In genomic region chr1:57210881-57211280, GRCh38 we compare ENCODE assay signal across 21 cellular contexts.
DNase-seq lines count a peak whose midpoint lies in the region; ATAC-seq, FAIRE-seq and TF ChIP-seq lines count a peak whose summit lies in the region.
"Had no signal": no experiment of that assay in that cellular context is flagged by ENCODE, and none has a peak within 500 bp of the region (broad histone marks: within the 10 kb centered on the region; RNA-seq: fewer than 3 reads in every experiment).

No MANE protein-coding gene starts in this region.

- H3K79me2 ChIP-seq in neural cell (replicated peaks; ENCODE audit: insufficient read depth, low read length), result no peaks in the 10 kb centered on the region

- no peak overlapping the region for H2AFZ ChIP-seq in neural cell (ENCODE audit: low read depth, low read length)

- TF ChIP-seq RAD21 in neural cell (conservative IDR thresholded peaks at IDR 0.05), result no peak

- H3K9me3 ChIP-seq in BLaER1 (no peaks in the 10 kb centered on the region), neural cell (ENCODE audit: low read length) (no peaks in the 10 kb centered on the region)
- H3K9me3 ChIP-seq: BE2C; BLaER1 treated with 17β-estradiol and CSF1 and Interleukin-3, amounts not matched to agents 10 nM and 100 nM; Caco-2 had no signal

- H3K4me1 ChIP-seq in BLaER1, result peaks cover 13% of the 10 kb centered on the region
- H3K4me1 ChIP-seq: BE2C had no signal

- peak overlapping the region; percentile 45 for H3K4me2 ChIP-seq in BLaER1
- H3K4me2 ChIP-seq in neural cell (ENCODE audit: low read length), result no peak overlapping the region

- H4K20me1 ChIP-seq in BLaER1, result no peaks in the 10 kb centered on the region
- H4K20me1 ChIP-seq in neural cell (ENCODE audit: insufficient read depth), result no peaks in the 10 kb centered on the region
- H4K20me1 ChIP-seq: BLaER1 treated with 17β-estradiol and CSF1 and Interleukin-3, amounts not matched to agents 10 nM and 100 nM had no signal

- H3K9ac ChIP-seq in BLaER1 (no peak overlapping the region), neural cell (ENCODE audit: low read length) (no peak overlapping the region)
- H3K9ac ChIP-seq: BLaER1 treated with 17β-estradiol and CSF1 and Interleukin-3, amounts not matched to agents 10 nM and 100 nM had no signal

- H3K4me3 ChIP-seq in BLaER1 (no peak overlapping the region), bronchial epithelial cell (ENCODE audit: low read depth, low read length) (no peak overlapping the region), neural cell (ENCODE audit: low read length) (no peak overlapping the region)
- H3K4me3 ChIP-seq: BLaER1 treated with 17β-estradiol and CSF1 and Interleukin-3, amounts not matched to agents 10 nM and 100 nM had no signal

- no peaks in the 10 kb centered on the region for H3K9me2 ChIP-seq in neural cell (ENCODE audit: insufficient read depth, low read length)

- H3K27me3 ChIP-seq in BLaER1 (no peaks in the 10 kb centered on the region), bronchial epithelial cell (ENCODE audit: control insufficient read depth, insufficient read depth, low read length) (no peaks in the 10 kb centered on the region), neural cell (ENCODE audit: insufficient read depth, low read depth, low read length) (no peaks in the 10 kb centered on the region)
- H3K27me3 ChIP-seq: BE2C; BLaER1 treated with 17β-estradiol and CSF1 and Interleukin-3, amounts not matched to agents 10 nM and 100 nM had no signal

- no peaks in the 10 kb centered on the region for H3K36me3 Mint-ChIP-seq in stimulated activated memory B cell treated with anti-CD40 and anti-IgM and Interleukin-4, amounts not matched to agents 10 μg/mL and 1 μg/mL and 100 μg/mL, for 72 hours
- H3K36me3 Mint-ChIP-seq: CD8-positive, alpha-beta T cell had no signal

- ATAC-seq in GM21717 (IDR thresholded peaks at IDR 0.05; ENCODE audit: unreplicated experiment), result no peak
- ATAC-seq in stimulated activated memory B cell treated with anti-CD40 and anti-IgM and Interleukin-4, amounts not matched to agents 10 μg/mL and 1 μg/mL and 100 μg/mL, for 72 hours, result no peak
- ATAC-seq: CD8-positive, alpha-beta T cell had no signal

- H3K4me3 Mint-ChIP-seq in stimulated activated memory B cell treated with anti-CD40 and anti-IgM and Interleukin-4, amounts not matched to agents 10 μg/mL and 1 μg/mL and 100 μg/mL, for 72 hours, result no peak overlapping the region
- H3K4me3 Mint-ChIP-seq: CD4-positive, alpha-beta T cell; CD8-positive, alpha-beta T cell had no signal

- DNase-seq in bronchial epithelial cell (ENCODE audit: low read depth), result no peak
- DNase-seq: 8988T; ACHN; BE2C; Caco-2; Calu3; CD4-positive, alpha-beta T cell; CD8-positive, alpha-beta T cell; DMS79 treated with DMSO at 0.1 percent for 48 hours; GF-D8 had no signal

- H3K27ac Mint-ChIP-seq in stimulated activated memory B cell treated with anti-CD40 and anti-IgM and Interleukin-4, amounts not matched to agents 10 μg/mL and 1 μg/mL and 100 μg/mL, for 72 hours, result no peak overlapping the region
- H3K27ac Mint-ChIP-seq: CD4-positive, alpha-beta T cell; CD8-positive, alpha-beta T cell had no signal

- H3K27ac ChIP-seq in BLaER1 (no peak overlapping the region), neural cell (ENCODE audit: low read length) (no peak overlapping the region)
- H3K27ac ChIP-seq: BLaER1 treated with 17β-estradiol and CSF1 and Interleukin-3, amounts not matched to agents 10 nM and 100 nM; C4-2B had no signal

- TF ChIP-seq EP300 in neural cell (conservative IDR thresholded peaks at IDR 0.05; ENCODE audit: poor library complexity, severe bottlenecking), result peak; percentile 93

- no peak for TF ChIP-seq CTCF in bronchial epithelial cell (IDR thresholded peaks at IDR 0.05; ENCODE audit: insufficient read depth, low read length, severe bottlenecking)
- TF ChIP-seq CTCF in neural cell (IDR thresholded peaks at IDR 0.05; ENCODE audit: poor library complexity, severe bottlenecking), result no peak

- H3K36me3 ChIP-seq in BLaER1 (no peaks in the 10 kb centered on the region), bronchial epithelial cell (ENCODE audit: control insufficient read depth, insufficient read depth, low read length) (no peaks in the 10 kb centered on the region), neural cell (ENCODE audit: insufficient read depth, low read length) (no peaks in the 10 kb centered on the region)
- H3K36me3 ChIP-seq: BE2C; BLaER1 treated with 17β-estradiol and CSF1 and Interleukin-3, amounts not matched to agents 10 nM and 100 nM had no signal

- no peaks in the 10 kb centered on the region for H3F3A ChIP-seq in neural cell (ENCODE audit: insufficient read depth, low read length, poor library complexity, severe bottlenecking)

- no peaks in the 10 kb centered on the region for H3K4me1 Mint-ChIP-seq in stimulated activated memory B cell treated with anti-CD40 and anti-IgM and Interleukin-4, amounts not matched to agents 10 μg/mL and 1 μg/mL and 100 μg/mL, for 72 hours

- no peaks in the 10 kb centered on the region for H3K9me3 Mint-ChIP-seq in stimulated activated memory B cell treated with anti-CD40 and anti-IgM and Interleukin-4, amounts not matched to agents 10 μg/mL and 1 μg/mL and 100 μg/mL, for 72 hours
- H3K9me3 Mint-ChIP-seq: CD4-positive, alpha-beta T cell; CD8-positive, alpha-beta T cell had no signal

- FAIRE-seq in bronchial epithelial cell (lab: Jason Lieb, UNC), result peak; percentile 43
- FAIRE-seq: A204.1, D721Med, G401.6, GM12891, GM19239 had no signal

- H3K27me3 Mint-ChIP-seq in stimulated activated memory B cell treated with anti-CD40 and anti-IgM and Interleukin-4, amounts not matched to agents 10 μg/mL and 1 μg/mL and 100 μg/mL, for 72 hours, result no peaks in the 10 kb centered on the region
- H3K27me3 Mint-ChIP-seq: CD4-positive, alpha-beta T cell had no signal

TF ChIP-seq in neural cell, 6 proteins besides CTCF, POLR2A, EP300 and RAD21:
- TF ChIP-seq POLR2AphosphoS5 (IDR thresholded peaks at IDR 0.05) (peak; percentile 41), MXI1 (conservative IDR thresholded peaks at IDR 0.05; ENCODE audit: poor library complexity, severe bottlenecking) (no peak), EZH2 (IDR thresholded peaks at IDR 0.05; ENCODE audit: borderline replicate concordance, insufficient read depth, low read length, poor library complexity, severe bottlenecking) (no peak)
